In genomic region chr1:46603481-46603857, GRCh38 we compare ENCODE assay signal across 1 cellular context.
TF ChIP-seq lines count a peak whose summit lies in the region.

No MANE protein-coding gene starts in this region.

TF ChIP-seq in K562, 482 proteins besides CTCF, POLR2A, EP300 and RAD21:
- TF ChIP-seq THAP12 (CRISPR knock-in tag; IDR thresholded peaks at IDR 0.05) (no peak), TCF7 (IDR thresholded peaks at IDR 0.05; ENCODE audit: borderline replicate concordance) (no peak), PHB (CRISPR knock-in tag; IDR thresholded peaks at IDR 0.05) (no peak), MYC (IDR thresholded peaks at IDR 0.05; ENCODE audit: low read depth, low read length) (no peak), MYC (CRISPR knock-in tag; IDR thresholded peaks at IDR 0.05; ENCODE audit: borderline replicate concordance, low read depth) (no peak), RREB1 (CRISPR knock-in tag; IDR thresholded peaks at IDR 0.05) (no peak), CHD1 (IDR thresholded peaks at IDR 0.05; ENCODE audit: low read length) (peak; percentile 28), RBM39 (optimal IDR thresholded peaks at IDR 0.05; ENCODE audit: low read depth, low read length) (peak; percentile 2)
